In genomic region chr4:170230242-170230641, GRCh38 we compare ENCODE assay signal across 5 cellular contexts.
"Had no signal": no experiment of that assay in that cellular context is flagged by ENCODE, and none has a peak within 500 bp of the region (broad histone marks: within the 10 kb centered on the region; RNA-seq: fewer than 3 reads in every experiment).

No MANE protein-coding gene starts in this region.

- H3K4me3 Mint-ChIP-seq: GM23338, H9 had no signal

- DNase-seq: H9, HCEC 1CT, IMR-90 had no signal

- H2AFZ ChIP-seq: GM23338 had no signal

- H3K9me3 Mint-ChIP-seq: GM23338, H9 had no signal

- H3K4me3 ChIP-seq: GM23338, K562 had no signal

- H3K27ac Mint-ChIP-seq: GM23338 had no signal

- H3K4me2 ChIP-seq: GM23338 had no signal

- ATAC-seq: GM23338, K562 had no signal
